In genomic region chr9:20315672-20316071, GRCh38 we compare ENCODE assay signal across 13 cellular contexts.
DNase-seq lines count a peak whose midpoint lies in the region; ATAC-seq, FAIRE-seq and TF ChIP-seq lines count a peak whose summit lies in the region.
"Had no signal": no experiment of that assay in that cellular context is flagged by ENCODE, and none has a peak within 500 bp of the region (broad histone marks: within the 10 kb centered on the region; RNA-seq: fewer than 3 reads in every experiment).

No MANE protein-coding gene starts in this region.

- H3K4me3 ChIP-seq in CD8-positive, alpha-beta T cell (ENCODE audit: low read depth, low read length): no peak overlapping the region
- H3K4me3 ChIP-seq in astrocyte of the cerebellum (ENCODE audit: low read depth, low read length) (no peak overlapping the region), kidney (ENCODE audit: low read length in 2 of 2) (no peak overlapping the region)
- H3K4me3 ChIP-seq: colonic mucosa, neural progenitor cell had no signal

- H3K9ac ChIP-seq in kidney (ENCODE audit: low read length in 2 of 2): no peak overlapping the region
- H3K9ac ChIP-seq: neural progenitor cell had no signal

- intact Hi-C loops in CD8-positive, alpha-beta T cell (cut with DNase I, micrococcal nuclease): no loop called here
- intact Hi-C loops in kidney (cut with DNase I): no loop called here

- no peaks in the 10 kb centered on the region for H3K9me3 ChIP-seq in CD8-positive, alpha-beta T cell (ENCODE audit: low read length)
- no peaks in the 10 kb centered on the region for H3K9me3 ChIP-seq in kidney (ENCODE audit: control insufficient read depth in 1 of 2, low read length in 2 of 2)
- H3K9me3 ChIP-seq: colonic mucosa had no signal

- H3K36me3 ChIP-seq in CD8-positive, alpha-beta T cell (ENCODE audit: insufficient read depth, low read length): no peaks in the 10 kb centered on the region
- no peaks in the 10 kb centered on the region for H3K36me3 ChIP-seq in kidney (ENCODE audit: control insufficient read depth in 1 of 2, insufficient read depth in 2 of 2, low read length in 2 of 2)
- H3K36me3 ChIP-seq: colonic mucosa, neural progenitor cell had no signal

- no peak for TF ChIP-seq CTCF in CD8-positive, alpha-beta T cell (IDR thresholded peaks at IDR 0.05)
- TF ChIP-seq CTCF in astrocyte of the cerebellum (IDR thresholded peaks at IDR 0.05; ENCODE audit: low read depth, low read length, missing control alignments) (no peak), kidney (IDR thresholded peaks at IDR 0.05; ENCODE audit: borderline replicate concordance, extremely low read depth, insufficient read depth) (no peak)

- H3K27ac ChIP-seq in CD8-positive, alpha-beta T cell (ENCODE audit: low read depth, low read length): peak overlapping the region; percentile 30
- H3K27ac ChIP-seq in kidney (ENCODE audit: low read depth in 2 of 2, low read length in 2 of 2): no peak overlapping the region
- H3K27ac ChIP-seq: colonic mucosa, neural progenitor cell had no signal

- no peaks in the 10 kb centered on the region for H3K36me3 Mint-ChIP-seq in CD8-positive, alpha-beta T cell
- H3K36me3 Mint-ChIP-seq in naive thymus-derived CD8-positive, alpha-beta T cell: no peaks in the 10 kb centered on the region
- H3K36me3 Mint-ChIP-seq: neural progenitor cell had no signal

- CTCF ChIA-PET in CD8-positive, alpha-beta T cell (lab: Charles Lee): no interaction called here

- peak overlapping the region; percentile 58 for H3K27ac Mint-ChIP-seq in CD8-positive, alpha-beta T cell
- H3K27ac Mint-ChIP-seq in naive thymus-derived CD8-positive, alpha-beta T cell: peak overlapping the region; percentile 39 to 96 (median 76)
- H3K27ac Mint-ChIP-seq: neural progenitor cell had no signal

- no peak for ATAC-seq in CD8-positive, alpha-beta T cell
- ATAC-seq in naive thymus-derived CD8-positive, alpha-beta T cell: no peak
- no peak for ATAC-seq in GM18868 (IDR thresholded peaks at IDR 0.05; ENCODE audit: unreplicated experiment)

- peaks cover 36% of the 10 kb centered on the region for H3K4me1 ChIP-seq in CD8-positive, alpha-beta T cell (ENCODE audit: insufficient read depth, low read length)
- no peaks in the 10 kb centered on the region for H3K4me1 ChIP-seq in kidney (ENCODE audit: control insufficient read depth in 1 of 2, insufficient read depth in 1 of 2, low read depth in 1 of 2, low read length in 2 of 2)
- H3K4me1 ChIP-seq: colonic mucosa had no signal

- POLR2A ChIA-PET in CD8-positive, alpha-beta T cell (lab: Charles Lee): interaction anchor here (0.6 to 0.7 kb wide), 2 partner anchors 23 to 34 kb away, joined by 3 read pairs; no protein-coding TSS in a partner anchor
- POLR2A ChIA-PET in naive thymus-derived CD8-positive, alpha-beta T cell (lab: Charles Lee): interaction anchor here (3.0 kb wide), 1 partner anchor 15 kb away, joined by 9 read pairs; no protein-coding TSS in a partner anchor

- no peak overlapping the region for H3K4me3 Mint-ChIP-seq in CD8-positive, alpha-beta T cell
- H3K4me3 Mint-ChIP-seq in naive thymus-derived CD8-positive, alpha-beta T cell: peak overlapping the region in 8 of 10 donors; percentile 7 to 44 (median 16)
- H3K4me3 Mint-ChIP-seq: neural progenitor cell had no signal

- H3K27me3 Mint-ChIP-seq in CD8-positive, alpha-beta T cell (ENCODE audit: low read depth): no peaks in the 10 kb centered on the region
- no peaks in the 10 kb centered on the region for H3K27me3 Mint-ChIP-seq in naive thymus-derived CD8-positive, alpha-beta T cell

- peaks cover 58% of the 10 kb centered on the region for H3K4me1 Mint-ChIP-seq in CD8-positive, alpha-beta T cell (ENCODE audit: low read depth)
- H3K4me1 Mint-ChIP-seq in naive thymus-derived CD8-positive, alpha-beta T cell: peaks cover 28 to 66% (median 51%) of the 10 kb centered on the region in 4 donors

- FAIRE-seq in HTR-8/SVneo (lab: Jason Lieb, UNC) (no peak), kidney (lab: Jason Lieb, UNC) (no peak)
- FAIRE-seq: RCC 7860 had no signal

- no peak for DNase-seq in CD8-positive, alpha-beta T cell
- DNase-seq in HTR-8/SVneo (ENCODE audit: insufficient read length, low spot score) (peak; percentile 14), astrocyte of the cerebellum (ENCODE audit: low read depth) (peak; percentile 51), NOMO-1 treated with DMSO at 0.1 percent for 48 hours (lab: John Stamatoyannopoulos, UW; ENCODE audit: unreplicated experiment) (no peak), kidney (no peak), NCI-H526 (lab: John Stamatoyannopoulos, UW) (no peak)
- DNase-seq in naive thymus-derived CD8-positive, alpha-beta T cell: no peak
- DNase-seq: colonic mucosa, GF-D8, NCI-H2029 treated with DMSO at 0.1 percent for 48 hours had no signal

- in situ Hi-C loops in astrocyte of the cerebellum (cut with HindIII; ENCODE audit: low sequenced_read_pairs): no loop called here

- no peaks in the 10 kb centered on the region for H3K27me3 ChIP-seq in CD8-positive, alpha-beta T cell (ENCODE audit: insufficient read depth, low read length)
- H3K27me3 ChIP-seq: colonic mucosa, neural progenitor cell had no signal

- no peaks in the 10 kb centered on the region for H3K9me3 Mint-ChIP-seq in CD8-positive, alpha-beta T cell
- no peaks in the 10 kb centered on the region for H3K9me3 Mint-ChIP-seq in naive thymus-derived CD8-positive, alpha-beta T cell

Comparison
In these comparisons a context has a peak if more than half of its experiments do, and no peak if none do; other contexts are left out.
1. DNase-seq: peak in HTR-8/SVneo (single experiment) and astrocyte of the cerebellum (single experiment); none in CD8-positive, alpha-beta T cell (0 of 7), naive thymus-derived CD8-positive, alpha-beta T cell (0 of 10), NOMO-1 treated with DMSO at 0.1 percent for 48 hours (single experiment), kidney (single experiment) and NCI-H526 (0 of 2).